Comparison of ENCODE assay signal across 31 cellular contexts in genomic region chr16:1164382-1164781, GRCh38. TPM values are rescaled to one million over a fixed set of nuclear protein-coding genes. Genes with fewer than 3 reads are reported as not detected.
"Had no signal": no experiment of that assay in that cellular context is flagged by ENCODE, and none has a peak within 500 bp of the region (broad histone marks: within the 10 kb centered on the region; RNA-seq: fewer than 3 reads in every experiment).

No MANE protein-coding gene starts in this region.

- H3K4me3 Mint-ChIP-seq: activated CD4-positive, alpha-beta T cell treated with anti-CD3 and anti-CD28 coated beads for 36 hours; activated CD4-positive, alpha-beta T cell treated with anti-CD3 and anti-CD28 coated beads, Interleukin-2, amount 10 ng/mL, durations not matched to agents 7 days and 5 days; activated CD8-positive, alpha-beta T cell treated with anti-CD3 and anti-CD28 coated beads, Interleukin-2, amount 10 ng/mL, durations not matched to agents 7 days and 5 days; activated naive CD4-positive, alpha-beta T cell treated with anti-CD3 and anti-CD28 coated beads, Interleukin-2, amount 10 ng/mL, durations not matched to agents 7 days and 5 days; activated naive CD8-positive, alpha-beta T cell; activated naive CD8-positive, alpha-beta T cell treated with anti-CD3 and anti-CD28 coated beads, Interleukin-2, amount 50 U/mL, for 24 hours; activated T-cell treated with anti-CD3 and anti-CD28 coated beads, Interleukin-2, amount 50 U/mL, for 4 hours; activated T-helper 1 cell treated with anti-CD3 and anti-CD28 coated beads, Interleukin-12 subunit alpha, Interleukin-12 subunit beta, Interleukin-2, Interleukin-4 antibody, amounts not matched to agents 30 ng/mL and 10 ng/mL and 1 ng/mL, durations not matched to agents 14 hours and 24 hours and 36 hours; T-helper 1 cell treated with Interleukin-12 subunit alpha and Interleukin-12 subunit beta and Interleukin-4 antibody, amounts not matched to agents 30 μg/mL and 1 μg/mL, for 36 hours; T-helper 2 cell treated with Interferon-gamma antibody and Interleukin-4, amounts not matched to agents 5 μg/mL and 100 μg/mL, for 36 hours; WTC11 had no signal

- ATAC-seq: activated CD4-positive, alpha-beta T cell treated with anti-CD3 and anti-CD28 coated beads for 36 hours; activated CD4-positive, CD25-positive, alpha-beta regulatory T cell treated with anti-CD3 and anti-CD28 coated beads, Interleukin-2, amount 50 U/mL, for 24 hours; activated CD8-positive, alpha-beta T cell treated with anti-CD3 and anti-CD28 coated beads, Interleukin-2, amount 10 ng/mL, durations not matched to agents 7 days and 5 days; activated naive CD8-positive, alpha-beta T cell treated with anti-CD3 and anti-CD28 coated beads, Interleukin-2, amount 50 U/mL, for 24 hours; activated T-cell treated with anti-CD3 and anti-CD28 coated beads, Interleukin-2, amount 50 U/mL, for 4 hours; WTC11 had no signal

- H3K9me3 ChIP-seq: MG63, Peyer's patch, SJSA1, SK-N-SH had no signal

- H3K27me3 ChIP-seq: brain microvascular endothelial cell, MG63, Peyer's patch had no signal

- H3K27me3 Mint-ChIP-seq: activated CD4-positive, alpha-beta T cell treated with anti-CD3 and anti-CD28 coated beads, Interleukin-2, amount 10 ng/mL, durations not matched to agents 7 days and 5 days; activated naive CD8-positive, alpha-beta T cell; activated naive CD8-positive, alpha-beta T cell treated with anti-CD3 and anti-CD28 coated beads, Interleukin-2, amount 50 U/mL, for 24 hours had no signal

- H3K27ac Mint-ChIP-seq: activated CD4-positive, alpha-beta T cell treated with anti-CD3 and anti-CD28 coated beads for 36 hours; activated CD4-positive, alpha-beta T cell treated with anti-CD3 and anti-CD28 coated beads, Interleukin-2, amount 10 ng/mL, durations not matched to agents 7 days and 5 days; activated CD8-positive, alpha-beta T cell treated with anti-CD3 and anti-CD28 coated beads, Interleukin-2, amount 10 ng/mL, durations not matched to agents 7 days and 5 days; activated naive CD4-positive, alpha-beta T cell treated with anti-CD3 and anti-CD28 coated beads, Interleukin-2, amount 10 ng/mL, durations not matched to agents 7 days and 5 days; activated naive CD8-positive, alpha-beta T cell; activated naive CD8-positive, alpha-beta T cell treated with anti-CD3 and anti-CD28 coated beads, Interleukin-2, amount 50 U/mL, for 24 hours; activated T-helper 1 cell treated with anti-CD3 and anti-CD28 coated beads, Interleukin-12 subunit alpha, Interleukin-12 subunit beta, Interleukin-2, Interleukin-4 antibody, amounts not matched to agents 30 ng/mL and 10 ng/mL and 1 ng/mL, durations not matched to agents 14 hours and 24 hours and 36 hours; T-helper 1 cell treated with Interleukin-12 subunit alpha and Interleukin-12 subunit beta and Interleukin-4 antibody, amounts not matched to agents 30 μg/mL and 1 μg/mL, for 36 hours; T-helper 2 cell treated with Interferon-gamma antibody and Interleukin-4, amounts not matched to agents 5 μg/mL and 100 μg/mL, for 36 hours; WTC11 had no signal

- H3K9ac ChIP-seq: SK-N-SH had no signal

- H3K27ac ChIP-seq: brain microvascular endothelial cell, Peyer's patch, SJSA1 had no signal

- H3K9me3 Mint-ChIP-seq: activated CD4-positive, alpha-beta T cell treated with anti-CD3 and anti-CD28 coated beads, Interleukin-2, amount 10 ng/mL, durations not matched to agents 7 days and 5 days; activated naive CD4-positive, alpha-beta T cell treated with anti-CD3 and anti-CD28 coated beads, Interleukin-2, amount 10 ng/mL, durations not matched to agents 7 days and 5 days; activated naive CD8-positive, alpha-beta T cell treated with anti-CD3 and anti-CD28 coated beads, Interleukin-2, amount 50 U/mL, for 24 hours; activated T-cell treated with anti-CD3 and anti-CD28 coated beads, Interleukin-2, amount 50 U/mL, for 4 hours; activated T-helper 1 cell treated with anti-CD3 and anti-CD28 coated beads, Interleukin-12 subunit alpha, Interleukin-12 subunit beta, Interleukin-2, Interleukin-4 antibody, amounts not matched to agents 30 ng/mL and 10 ng/mL and 1 ng/mL, durations not matched to agents 14 hours and 24 hours and 36 hours; T-helper 1 cell treated with Interleukin-12 subunit alpha and Interleukin-12 subunit beta and Interleukin-4 antibody, amounts not matched to agents 30 μg/mL and 1 μg/mL, for 36 hours; T-helper 2 cell treated with Interferon-gamma antibody and Interleukin-4, amounts not matched to agents 5 μg/mL and 100 μg/mL, for 36 hours; WTC11 had no signal

- DNase-seq: activated CD4-positive, alpha-beta T cell treated with anti-CD3 and anti-CD28 coated beads for 36 hours; activated CD4-positive, alpha-beta T cell treated with anti-CD3 and anti-CD28 coated beads, Interleukin-2, amount 10 ng/mL, durations not matched to agents 7 days and 5 days; activated CD4-positive, alpha-beta T cell treated with anti-CD3 and anti-CD28 coated beads, Interleukin-2, amount 50 U/mL, for 48 hours; activated CD8-positive, alpha-beta T cell treated with anti-CD3 and anti-CD28 coated beads, Interleukin-2, amount 10 ng/mL, durations not matched to agents 7 days and 5 days; activated effector memory CD4-positive, alpha-beta T cell treated with Interleukin-2 at 50 U/mL for 16 hours; activated naive CD4-positive, alpha-beta T cell treated with anti-CD3 and anti-CD28 coated beads, Interleukin-2, amount 10 ng/mL, durations not matched to agents 7 days and 5 days; activated naive CD8-positive, alpha-beta T cell treated with anti-CD3 and anti-CD28 coated beads, Interleukin-2, amount 50 U/mL, for 24 hours; activated T-cell treated with anti-CD3 and anti-CD28 coated beads, Interleukin-2, amount 50 U/mL, for 4 hours; brain microvascular endothelial cell; Kasumi-1; KBM-7; MG63; NCI-H1048; NCI-H1105 treated with DMSO at 0.1 percent for 48 hours; NCI-H1436 treated with DMSO at 0.1 percent for 48 hours; NCI-H1694 treated with DMSO at 0.1 percent for 48 hours; NCI-H2029; NCI-H345; NCI-H524 treated with DMSO at 0.1 percent for 48 hours; PC-3; Peyer's patch; RPMI8226; SHP77 treated with DMSO at 0.1 percent for 48 hours; SK-N-SH had no signal

- H3K36me3 ChIP-seq: brain microvascular endothelial cell, MG63, Peyer's patch, SJSA1 had no signal

- H3K4me3 ChIP-seq: MG63, Peyer's patch, SJSA1 had no signal

- H3K4me1 Mint-ChIP-seq: activated CD4-positive, alpha-beta T cell treated with anti-CD3 and anti-CD28 coated beads for 36 hours; activated CD4-positive, alpha-beta T cell treated with anti-CD3 and anti-CD28 coated beads, Interleukin-2, amount 10 ng/mL, durations not matched to agents 7 days and 5 days; activated naive CD4-positive, alpha-beta T cell treated with anti-CD3 and anti-CD28 coated beads, Interleukin-2, amount 10 ng/mL, durations not matched to agents 7 days and 5 days; activated naive CD8-positive, alpha-beta T cell treated with anti-CD3 and anti-CD28 coated beads, Interleukin-2, amount 50 U/mL, for 24 hours; WTC11 had no signal

- H3K36me3 Mint-ChIP-seq: activated naive CD4-positive, alpha-beta T cell treated with anti-CD3 and anti-CD28 coated beads, Interleukin-2, amount 10 ng/mL, durations not matched to agents 7 days and 5 days; activated naive CD8-positive, alpha-beta T cell; WTC11 had no signal

RNA-seq across cellular contexts. Expression of gene CACNA1H, which starts 11.5 kb away (rescaled TPM):
- total RNA-seq: SJSA1 had no signal
- polyA plus RNA-seq: SK-N-SH had no signal
